10 cellular contexts compared by ENCODE assay signal in genomic region chr9:92100237-92100911, GRCh38. TPM values are rescaled to one million over a fixed set of nuclear protein-coding genes. Genes with fewer than 3 reads are reported as not detected.
DNase-seq lines count a peak whose midpoint lies in the region; ATAC-seq, FAIRE-seq and TF ChIP-seq lines count a peak whose summit lies in the region.
"Had no signal": no experiment of that assay in that cellular context is flagged by ENCODE, and none has a peak within 500 bp of the region (broad histone marks: within the 10 kb centered on the region; RNA-seq: fewer than 3 reads in every experiment).

No MANE protein-coding gene starts in this region.

- FAIRE-seq in astrocyte (lab: Jason Lieb, UNC) = no peak

- H3K27ac Mint-ChIP-seq in astrocyte (ENCODE audit: unreplicated experiment) = peak overlapping the region; percentile 89

- H3K36me3 ChIP-seq in astrocyte (ENCODE audit: insufficient read depth, low read length) (peaks cover 2% of the 10 kb centered on the region), esophagus muscularis mucosa (peaks cover 13 to 31% (median 22%) of the 10 kb centered on the region in 4 donors)

- H3K4me2 ChIP-seq in astrocyte (ENCODE audit: low read length) = peak overlapping the region; percentile 74

- 94% methylated on average over 5 of the region's 5 CpGs for WGBS in esophagus muscularis mucosa

- H3K36me3 Mint-ChIP-seq in astrocyte (ENCODE audit: low read depth, unreplicated experiment) = peaks cover 7% of the 10 kb centered on the region

- H3K27me3 ChIP-seq in astrocyte (ENCODE audit: insufficient read depth, low read length) (no peaks in the 10 kb centered on the region), esophagus muscularis mucosa (no peaks in the 10 kb centered on the region)
- H3K27me3 ChIP-seq: heart right ventricle had no signal

- ATAC-seq in HG02610 (IDR thresholded peaks at IDR 0.05; ENCODE audit: unreplicated experiment) (no peak), sciatic nerve (no peak)

- no peaks in the 10 kb centered on the region for H3K9me3 ChIP-seq in astrocyte (ENCODE audit: insufficient read depth, low read depth, low read length)
- H3K9me3 ChIP-seq in esophagus muscularis mucosa = no peaks in the 10 kb centered on the region

- intact Hi-C loops in esophagus muscularis mucosa (cut with DNase I) = no loop called here
- intact Hi-C loops in sciatic nerve (cut with DNase I) = no loop called here

- TF ChIP-seq POLR2A in esophagus muscularis mucosa (IDR thresholded peaks at IDR 0.05; ENCODE audit: low read depth) = no peak

- H3K9me3 Mint-ChIP-seq in astrocyte (ENCODE audit: unreplicated experiment) = no peaks in the 10 kb centered on the region

- H3K9ac ChIP-seq in astrocyte (ENCODE audit: low read length) = no peak overlapping the region

- H2AFZ ChIP-seq in astrocyte (ENCODE audit: low read depth, low read length) = no peak overlapping the region

- peaks cover 49% of the 10 kb centered on the region for H3K79me2 ChIP-seq in astrocyte (ENCODE audit: insufficient read depth, low read length)

- peaks cover 18% of the 10 kb centered on the region for H3K4me1 Mint-ChIP-seq in astrocyte (ENCODE audit: low read depth, unreplicated experiment)

- H3K4me3 ChIP-seq in astrocyte (ENCODE audit: insufficient read depth, low read depth, low read length) = no peak overlapping the region
- no peak overlapping the region for H3K4me3 ChIP-seq in esophagus muscularis mucosa
- H3K4me3 ChIP-seq: heart right ventricle had no signal

- TF ChIP-seq CTCF in astrocyte (IDR thresholded peaks at IDR 0.05; ENCODE audit: insufficient read depth, low read depth, low read length) (no peak), esophagus muscularis mucosa (IDR thresholded peaks at IDR 0.05) (no peak)

- DNase-seq in AG08395 (ENCODE audit: low spot score) = peak; percentile 79
- DNase-seq in HS-27A (ENCODE audit: low read depth) = peak; percentile 77
- peak; percentile 81 for DNase-seq in astrocyte (ENCODE audit: low read depth)
- peak; percentile 94 for DNase-seq in islet precursor cell
- DNase-seq in stimulated activated CD4-positive, alpha-beta T cell treated with anti-CD3 and anti-CD28 coated beads, Interleukin-2, amount 100 ng/mL, for 24 hours = no peak
- DNase-seq in esophagus muscularis mucosa (ENCODE audit: extremely low spot score) = no peak
- no peak for DNase-seq in sciatic nerve (ENCODE audit: low spot score)
- DNase-seq: heart right ventricle, nucleus accumbens had no signal

- H3K4me1 ChIP-seq in astrocyte (ENCODE audit: insufficient read depth, low read length) (peaks cover 10% of the 10 kb centered on the region), esophagus muscularis mucosa (peaks cover 0 to 7% (median 0%) of the 10 kb centered on the region in 4 donors)

- peak overlapping the region; percentile 70 for H3K4me3 Mint-ChIP-seq in astrocyte (ENCODE audit: unreplicated experiment)

- no peaks in the 10 kb centered on the region for H4K20me1 ChIP-seq in astrocyte (ENCODE audit: insufficient read depth, low read length)

- no peak for TF ChIP-seq EP300 in esophagus muscularis mucosa (IDR thresholded peaks at IDR 0.05)

- H3K27me3 Mint-ChIP-seq in astrocyte (ENCODE audit: low read depth, unreplicated experiment) = no peaks in the 10 kb centered on the region

- H3K27ac ChIP-seq in astrocyte (ENCODE audit: low read depth, low read length) = peak overlapping the region; percentile 48
- no peak overlapping the region for H3K27ac ChIP-seq in esophagus muscularis mucosa (replicated peaks in 1 of 4)
- H3K27ac ChIP-seq: heart right ventricle had no signal

RNA-seq across cellular contexts. Expression of gene SPTLC1, which starts 14.8 kb away (rescaled TPM):
- total RNA-seq in astrocyte = 75.9 and 82.0 TPM in 2 replicates
- total RNA-seq in esophagus muscularis mucosa = 10 to 100 TPM; 50.0 to 57.8 (median 52.5) TPM
- 66.4 TPM for total RNA-seq in sciatic nerve

Comparison
In these comparisons a context has a peak if more than half of its experiments do, and no peak if none do; other contexts are left out.
1. DNase-seq: peak in AG08395 (single experiment), HS-27A (single experiment), astrocyte (single experiment) and islet precursor cell (single experiment); none in stimulated activated CD4-positive, alpha-beta T cell treated with anti-CD3 and anti-CD28 coated beads, Interleukin-2, amount 100 ng/mL, for 24 hours (0 of 2), esophagus muscularis mucosa (single experiment) and sciatic nerve (single experiment).